Comparison of ENCODE assay signal across 8 cellular contexts in the genomic region with DNA sequence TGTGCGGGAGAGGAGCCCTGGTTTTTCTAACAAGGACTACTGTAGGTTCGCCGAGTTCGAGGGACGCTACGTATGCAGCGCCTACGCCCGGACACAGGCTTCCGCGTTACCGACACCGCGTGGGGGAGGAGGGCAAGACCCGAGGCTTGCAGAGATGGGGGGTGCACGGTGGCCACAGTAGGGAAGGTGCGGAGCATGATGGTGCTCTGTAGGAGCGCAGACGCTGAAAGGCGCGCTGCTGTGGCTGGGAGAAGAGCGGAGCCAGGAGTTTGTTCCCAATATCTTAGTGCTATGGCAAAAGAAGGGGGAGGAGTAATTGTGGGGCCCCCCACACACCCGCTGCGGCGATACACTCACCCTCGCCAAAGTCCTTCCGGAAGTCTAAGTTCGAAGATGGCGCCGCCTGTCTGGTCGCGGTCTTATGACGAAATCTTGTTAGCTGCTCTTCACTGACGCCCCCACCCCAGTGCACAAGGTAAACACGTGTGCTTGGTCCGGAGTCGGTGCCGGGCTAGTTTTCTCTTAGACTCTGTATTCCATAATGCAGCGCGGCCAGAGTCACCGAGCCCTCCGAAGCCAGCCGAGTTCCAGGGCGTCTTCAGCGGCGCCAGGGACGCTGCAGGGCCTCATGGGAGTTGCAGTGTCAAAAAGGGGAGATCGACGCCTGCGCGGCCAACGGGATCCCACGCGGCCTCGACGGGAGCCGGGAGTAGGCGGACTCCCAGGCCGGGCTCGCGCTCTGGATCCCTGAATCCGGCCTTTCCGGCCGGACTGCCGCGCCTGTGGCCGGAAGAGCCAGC. TPM values are rescaled to one million over a fixed set of nuclear protein-coding genes. Genes with fewer than 3 reads are reported as not detected.
A peak's percentile ranks its signal among the peaks of the same experiment; 100 is the strongest.
DNase-seq lines count a peak whose midpoint lies in the region; ATAC-seq, FAIRE-seq and TF ChIP-seq lines count a peak whose summit lies in the region.

A gene with protein sequence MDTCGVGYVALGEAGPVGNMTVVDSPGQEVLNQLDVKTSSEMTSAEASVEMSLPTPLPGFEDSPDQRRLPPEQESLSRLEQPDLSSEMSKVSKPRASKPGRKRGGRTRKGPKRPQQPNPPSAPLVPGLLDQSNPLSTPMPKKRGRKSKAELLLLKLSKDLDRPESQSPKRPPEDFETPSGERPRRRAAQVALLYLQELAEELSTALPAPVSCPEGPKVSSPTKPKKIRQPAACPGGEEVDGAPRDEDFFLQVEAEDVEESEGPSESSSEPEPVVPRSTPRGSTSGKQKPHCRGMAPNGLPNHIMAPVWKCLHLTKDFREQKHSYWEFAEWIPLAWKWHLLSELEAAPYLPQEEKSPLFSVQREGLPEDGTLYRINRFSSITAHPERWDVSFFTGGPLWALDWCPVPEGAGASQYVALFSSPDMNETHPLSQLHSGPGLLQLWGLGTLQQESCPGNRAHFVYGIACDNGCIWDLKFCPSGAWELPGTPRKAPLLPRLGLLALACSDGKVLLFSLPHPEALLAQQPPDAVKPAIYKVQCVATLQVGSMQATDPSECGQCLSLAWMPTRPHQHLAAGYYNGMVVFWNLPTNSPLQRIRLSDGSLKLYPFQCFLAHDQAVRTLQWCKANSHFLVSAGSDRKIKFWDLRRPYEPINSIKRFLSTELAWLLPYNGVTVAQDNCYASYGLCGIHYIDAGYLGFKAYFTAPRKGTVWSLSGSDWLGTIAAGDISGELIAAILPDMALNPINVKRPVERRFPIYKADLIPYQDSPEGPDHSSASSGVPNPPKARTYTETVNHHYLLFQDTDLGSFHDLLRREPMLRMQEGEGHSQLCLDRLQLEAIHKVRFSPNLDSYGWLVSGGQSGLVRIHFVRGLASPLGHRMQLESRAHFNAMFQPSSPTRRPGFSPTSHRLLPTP (minus strand): TSS at position 383 of the 800 bp plus-strand sequence. CDS start 13,210 bp downstream, outside the sequence.

- H3K4me3 ChIP-seq in HUES64 (ENCODE audit: low read length): peak within 1 kb of the TSS; percentile 76
- peak within 1 kb of the TSS; percentile 81 for H3K4me3 ChIP-seq in OCI-LY1 (ENCODE audit: low read depth, low read length, poor library complexity, severe bottlenecking)

- H3K4me2 ChIP-seq in OCI-LY1 (ENCODE audit: low read length): peak within 1 kb of the TSS; percentile 76

- H3K9me2 ChIP-seq in OCI-LY1 (ENCODE audit: low read depth, low read length): no peaks in the 10 kb centered on the region

- WGBS in HUES64: under 1% methylated on average over 67 of the region's 67 CpGs

- no peak for TF ChIP-seq CTCF in Calu3 (IDR thresholded peaks at IDR 0.05; ENCODE audit: unreplicated experiment)
- no peak for TF ChIP-seq CTCF in OCI-LY1 (IDR thresholded peaks at IDR 0.05; ENCODE audit: low read length)
- no peak for TF ChIP-seq CTCF in mesothelial cell of epicardium (IDR thresholded peaks at IDR 0.05; ENCODE audit: unreplicated experiment)

- BruUV-seq in Calu3 (replicated peaks; lab: Mats Ljungman, UMichigan): no TSS peak

- no peaks in the 10 kb centered on the region for H4K20me1 ChIP-seq in OCI-LY1 (ENCODE audit: insufficient read depth, low read length)

- peaks cover 32% of the 10 kb centered on the region for H3K4me1 Mint-ChIP-seq in Calu3 (ENCODE audit: low read depth, unreplicated experiment)
- H3K4me1 Mint-ChIP-seq in mesothelial cell of epicardium: peaks cover 25% of the 10 kb centered on the region

- ATAC-seq in GM21447 (IDR thresholded peaks at IDR 0.05; ENCODE audit: unreplicated experiment): peak; percentile 88

- no peaks in the 10 kb centered on the region for H3F3A ChIP-seq in OCI-LY1 (ENCODE audit: insufficient read depth, low read length)

- H3K4me1 ChIP-seq in HUES64 (ENCODE audit: insufficient read depth, low read length) (peaks cover 19% of the 10 kb centered on the region), OCI-LY1 (ENCODE audit: insufficient read depth, low read length, severe bottlenecking) (peaks cover 45% of the 10 kb centered on the region)

- peak; percentile 21 for FAIRE-seq in endometrium (lab: Jason Lieb, UNC)

- CTCF ChIA-PET in Calu3 (lab: Charles Lee): interaction anchor here (1.0 kb wide), 1 partner anchor 36 kb away, joined by 3 read pairs; no protein-coding TSS in a partner anchor

- no peak within 1 kb of the TSS for H2AFZ ChIP-seq in OCI-LY1 (ENCODE audit: low read length)

- H3K9me3 Mint-ChIP-seq in Calu3 (ENCODE audit: low read depth, unreplicated experiment): peaks cover 2% of the 10 kb centered on the region
- no peaks in the 10 kb centered on the region for H3K9me3 Mint-ChIP-seq in mesothelial cell of epicardium

- H3K27me3 ChIP-seq in HUES64 (ENCODE audit: insufficient read depth, low read length) (no peaks in the 10 kb centered on the region), OCI-LY1 (ENCODE audit: insufficient read depth, low read length) (no peaks in the 10 kb centered on the region)

- intact Hi-C loops in Calu3 (cut with micrococcal nuclease; ENCODE audit: unreplicated experiment): loop anchor here (5.0 kb wide), 1 partner anchor 34 kb away; the partner anchor contains the start of gene MPV17

- H3K4me3 Mint-ChIP-seq in Calu3 (ENCODE audit: low read depth, unreplicated experiment) (peak within 1 kb of the TSS; percentile 92), mesothelial cell of epicardium (peak within 1 kb of the TSS; percentile 90)

- DNase-seq in Calu3 (peak; percentile 94), mesothelial cell of epicardium (ENCODE audit: low spot score in 2 of 2, unreplicated experiment in 2 of 2) (peak; percentile 91 to 93)
- DNase-seq in activated CD8-positive, alpha-beta memory T cell treated with anti-CD3 and anti-CD28 coated beads, Interleukin-2, amount 50 U/mL, for 4 hours: peak; percentile 93
- peak; percentile 89 to 90 for DNase-seq in stimulated activated CD8-positive, alpha-beta memory T cell treated with anti-CD3 and anti-CD28 coated beads, Interleukin-15, amount 100 ng/mL, for 48 hours (ENCODE audit: low read depth in 2 of 2)

- H3K9me3 ChIP-seq in HUES64 (ENCODE audit: insufficient read depth, low read depth, low read length) (no peaks in the 10 kb centered on the region), OCI-LY1 (ENCODE audit: low read length) (no peaks in the 10 kb centered on the region)

- peaks cover 56% of the 10 kb centered on the region for H3K79me2 ChIP-seq in OCI-LY1 (ENCODE audit: insufficient read depth, low read length)

- H3K27me3 Mint-ChIP-seq in Calu3 (ENCODE audit: unreplicated experiment) (no peaks in the 10 kb centered on the region), mesothelial cell of epicardium (ENCODE audit: low read depth) (no peaks in the 10 kb centered on the region)

- H3K27ac ChIP-seq in HUES64 (ENCODE audit: low read depth, low read length) (peak within 1 kb of the TSS; percentile 95), OCI-LY1 (ENCODE audit: low read depth, low read length, poor library complexity, severe bottlenecking) (peak within 1 kb of the TSS; percentile 75)

- H3K36me3 ChIP-seq in HUES64 (ENCODE audit: insufficient read depth, low read length) (peaks cover 6% of the 10 kb centered on the region), OCI-LY1 (ENCODE audit: insufficient read depth, low read length) (peaks cover 7% of the 10 kb centered on the region; the same call in 1 of the 2 replicates)

- peak within 1 kb of the TSS; percentile 96 for H3K27ac Mint-ChIP-seq in Calu3 (ENCODE audit: unreplicated experiment)
- peak within 1 kb of the TSS; percentile 99 for H3K27ac Mint-ChIP-seq in mesothelial cell of epicardium

- peak within 1 kb of the TSS; percentile 94 for H3K9ac ChIP-seq in HUES64 (ENCODE audit: low read depth, low read length)
- peak within 1 kb of the TSS; percentile 89 for H3K9ac ChIP-seq in OCI-LY1 (ENCODE audit: low read length)

- H3K36me3 Mint-ChIP-seq in Calu3 (ENCODE audit: insufficient read depth, unreplicated experiment): peaks cover 51% of the 10 kb centered on the region
- H3K36me3 Mint-ChIP-seq in mesothelial cell of epicardium: peaks cover 9% of the 10 kb centered on the region

RNA-seq across cellular contexts. Expression of the gene that starts here (rescaled TPM):
- total RNA-seq in Calu3 (2022) (83.8 and 85.4 TPM in 2 replicates), mesothelial cell of epicardium (87.5 to 90.1 TPM (median 89.3 TPM) in 3 replicates)
- 99.3 TPM for polyA plus RNA-seq in HUES64 (2013, experiment 1 of 2)
- polyA plus RNA-seq in HUES64 (2013, experiment 2 of 2): 90.5 TPM

Comparison
In these comparisons a context has a peak if more than half of its experiments do, and no peak if none do; other contexts are left out.
1. Peak in every context shown above with its lines: DNase-seq, ATAC-seq, H3K4me3 ChIP-seq and H3K27ac ChIP-seq.